1 cellular context compared by ENCODE assay signal in the genomic region with DNA sequence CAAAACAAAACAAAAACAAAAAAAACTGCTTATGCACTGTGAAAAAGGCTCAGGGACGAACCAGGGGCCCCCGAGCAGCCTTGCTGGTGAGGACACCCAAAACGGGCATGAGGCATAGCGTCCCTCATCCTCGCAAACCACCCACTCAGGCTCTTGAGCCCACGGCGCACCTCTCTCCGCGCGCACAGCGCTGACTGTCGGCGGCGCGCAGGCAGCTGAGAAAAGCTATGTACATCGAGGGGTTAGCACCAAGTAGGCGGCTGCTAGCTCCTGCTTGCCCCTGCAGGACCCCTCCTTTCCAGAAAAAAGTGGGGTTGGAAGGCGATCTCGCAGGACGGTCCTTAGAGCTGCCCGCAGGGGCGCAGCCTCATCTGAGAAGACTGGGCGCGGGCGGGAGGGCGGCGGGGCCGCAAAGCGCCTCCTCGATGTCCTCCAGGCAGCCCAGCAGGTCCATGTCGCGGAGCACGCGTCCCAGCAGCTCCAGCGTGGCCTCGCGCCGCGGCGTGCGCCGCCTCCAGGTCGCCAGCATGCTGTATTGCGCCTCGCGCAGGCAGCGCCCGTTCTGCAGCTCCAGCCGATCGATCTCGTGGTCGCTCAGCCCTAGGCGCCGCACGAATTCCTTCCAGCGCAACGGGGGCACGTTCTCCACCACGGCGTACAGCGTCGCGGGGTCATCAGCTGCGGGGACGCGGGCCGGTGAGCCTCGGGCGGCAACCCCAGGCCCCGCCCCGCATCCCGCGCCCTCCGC.
TF ChIP-seq lines count a peak whose summit lies in the region.

No MANE protein-coding gene starts in this region.

TF ChIP-seq in HepG2, 621 proteins besides CTCF, POLR2A, EP300 and RAD21:
- peak; percentile 45; the same call in 1 of the 2 replicates for TF ChIP-seq ZBTB38 (CRISPR knock-in tag; IDR thresholded peaks at IDR 0.05)
- peak; percentile 80 for TF ChIP-seq RBFOX2 (IDR thresholded peaks at IDR 0.05; ENCODE audit: low read depth, low read length)
- TF ChIP-seq AGO2 (optimal IDR thresholded peaks at IDR 0.05; ENCODE audit: low read depth, low read length), result peak; percentile 88
- no peak for TF ChIP-seq ZNF605 (CRISPR knock-in tag; IDR thresholded peaks at IDR 0.05)
- peak; percentile 39; the same call in 1 of the 2 replicates for TF ChIP-seq HOXA3 (CRISPR knock-in tag; IDR thresholded peaks at IDR 0.05)
